Comparison of ENCODE assay signal across 15 cellular contexts in the genomic region with DNA sequence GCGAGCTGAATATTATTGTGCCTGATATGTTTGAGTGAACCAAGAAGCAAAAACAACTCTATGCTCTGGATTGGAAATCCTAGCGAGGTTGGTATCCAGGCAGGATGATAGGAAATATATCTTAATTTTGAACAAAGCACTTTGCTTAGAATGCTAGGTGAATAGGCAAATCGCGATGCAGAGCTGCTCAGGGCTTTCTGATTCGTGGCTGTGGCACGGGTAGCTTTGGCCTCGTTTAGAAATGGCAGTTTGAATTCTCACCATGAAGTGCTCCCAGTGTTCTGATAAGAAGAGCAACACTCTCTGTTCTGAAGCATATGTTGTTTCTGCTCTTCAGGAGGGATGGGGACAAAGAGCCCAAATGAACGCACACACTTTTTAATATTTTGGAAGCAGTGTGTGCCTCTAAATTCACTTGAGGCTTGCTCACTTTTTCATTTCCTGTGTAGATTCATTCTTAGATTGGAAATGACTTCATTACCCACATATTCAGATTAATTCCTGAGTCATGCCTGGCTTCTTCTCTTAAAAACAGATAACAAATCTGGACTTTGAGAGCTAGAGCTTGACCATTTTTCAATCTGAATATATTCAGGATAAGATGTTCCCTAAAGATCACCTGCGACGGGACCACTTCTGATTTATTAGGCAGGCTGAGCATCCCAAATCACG.
DNase-seq lines count a peak whose midpoint lies in the region; FAIRE-seq and TF ChIP-seq lines count a peak whose summit lies in the region.
"Had no signal": no experiment of that assay in that cellular context is flagged by ENCODE, and none has a peak within 500 bp of the region (broad histone marks: within the 10 kb centered on the region; RNA-seq: fewer than 3 reads in every experiment).

No MANE protein-coding gene starts in this region.

- H4K8ac ChIP-seq in mesenchymal stem cell (ENCODE audit: low read length): no peak overlapping the region

- in situ Hi-C loops in astrocyte of the spinal cord (cut with HindIII; ENCODE audit: low sequenced_read_pairs): no loop called here

- peak overlapping the region in 1 of 2 experiments; percentile 33 for H3K18ac ChIP-seq in mesenchymal stem cell (ENCODE audit: low read depth in 1 of 2, low read length in 2 of 2)

- H3K14ac ChIP-seq in mesenchymal stem cell (ENCODE audit: low read length in 2 of 2): no peak overlapping the region

- peaks cover 6% of the 10 kb centered on the region for H3K27me3 Mint-ChIP-seq in endodermal cell (ENCODE audit: insufficient read depth)

- H2BK5ac ChIP-seq in mesenchymal stem cell (ENCODE audit: low read depth, low read length, poor library complexity, severe bottlenecking): no peak overlapping the region

- H3K27me3 ChIP-seq in mesenchymal stem cell (ENCODE audit: control insufficient read depth in 1 of 2, insufficient read depth in 1 of 2, low read length in 2 of 2): no peaks in the 10 kb centered on the region
- H3K27me3 ChIP-seq in endodermal cell (ENCODE audit: control insufficient read depth, insufficient read depth, low read length, poor library complexity, severe bottlenecking): no peaks in the 10 kb centered on the region
- H3K27me3 ChIP-seq: heart left ventricle, neutrophil had no signal

- H2BK12ac ChIP-seq in mesenchymal stem cell (ENCODE audit: low read length in 2 of 2): no peak overlapping the region

- H3K9ac ChIP-seq in mesenchymal stem cell (ENCODE audit: low read length): peak overlapping the region; percentile 82
- H3K9ac ChIP-seq in endodermal cell (ENCODE audit: extremely low read depth, low read length, poor library complexity, severe bottlenecking): no peak overlapping the region

- H3K4me3 Mint-ChIP-seq in endodermal cell: no peak overlapping the region
- H3K4me3 Mint-ChIP-seq: CD8-positive, alpha-beta T cell had no signal

- no peak for FAIRE-seq in HTR-8/SVneo (lab: Jason Lieb, UNC)

- no peak overlapping the region for H2BK15ac ChIP-seq in mesenchymal stem cell (ENCODE audit: low read depth, poor library complexity, severe bottlenecking)

- H3K79me1 ChIP-seq in mesenchymal stem cell (replicated peaks; ENCODE audit: low read length, poor library complexity, severe bottlenecking): no peaks in the 10 kb centered on the region

- no peaks in the 10 kb centered on the region for H3K9me3 ChIP-seq in mesenchymal stem cell (ENCODE audit: control insufficient read depth, low read length)
- no peaks in the 10 kb centered on the region for H3K9me3 ChIP-seq in endodermal cell (ENCODE audit: control insufficient read depth, low read length)
- H3K9me3 ChIP-seq: lower lobe of right lung, neutrophil had no signal

- H2AK5ac ChIP-seq in mesenchymal stem cell (ENCODE audit: low read length, severe bottlenecking): no peak overlapping the region

- H3K4me3 ChIP-seq in astrocyte of the spinal cord (ENCODE audit: low read depth, low read length): no peak overlapping the region
- H3K4me3 ChIP-seq in mesenchymal stem cell (ENCODE audit: insufficient read depth in 1 of 2, low read depth in 1 of 2, low read length in 2 of 2): peak overlapping the region in 1 of 2 experiments; percentile 36
- no peak overlapping the region for H3K4me3 ChIP-seq in endodermal cell (ENCODE audit: low read length)
- H3K4me3 ChIP-seq: heart left ventricle, lower lobe of right lung had no signal

- H2BK120ac ChIP-seq in mesenchymal stem cell (ENCODE audit: low read depth, low read length): no peak overlapping the region

- WGBS in mesenchymal stem cell: 68% methylated on average over 10 of the region's 11 CpGs
- 90 to 95% methylated on average over 11 of the region's 11 CpGs for WGBS in endodermal cell (ENCODE audit: insufficient coverage in 1 of 2, insufficient read length in 1 of 2), 2 experiments

- no peak overlapping the region for H3K23ac ChIP-seq in mesenchymal stem cell (ENCODE audit: low read length in 2 of 2)

- no peak overlapping the region for H3K27ac ChIP-seq in mesenchymal stem cell (ENCODE audit: low read length, poor library complexity, severe bottlenecking)
- no peak overlapping the region for H3K27ac ChIP-seq in endodermal cell (ENCODE audit: low read depth, low read length)
- H3K27ac ChIP-seq: heart left ventricle, lower lobe of right lung, neutrophil had no signal

- H3K4ac ChIP-seq in mesenchymal stem cell (ENCODE audit: low read depth in 1 of 2, low read length in 2 of 2): no peak overlapping the region

- TF ChIP-seq CTCF in astrocyte of the spinal cord (IDR thresholded peaks at IDR 0.05; ENCODE audit: low read depth, low read length) (no peak), endodermal cell (conservative IDR thresholded peaks at IDR 0.05) (no peak)

- no peak overlapping the region for H3K4me2 ChIP-seq in mesenchymal stem cell (ENCODE audit: low read length, poor library complexity, severe bottlenecking)

- no peaks in the 10 kb centered on the region for H3K36me3 ChIP-seq in mesenchymal stem cell (ENCODE audit: control insufficient read depth in 1 of 2, insufficient read depth in 2 of 2, low read depth in 1 of 2, low read length in 2 of 2)
- H3K36me3 ChIP-seq in endodermal cell (ENCODE audit: control insufficient read depth, insufficient read depth, low read length): no peaks in the 10 kb centered on the region
- H3K36me3 ChIP-seq: heart left ventricle, lower lobe of right lung, neutrophil had no signal

- no peaks in the 10 kb centered on the region for H3K4me1 Mint-ChIP-seq in endodermal cell

- H2AFZ ChIP-seq in mesenchymal stem cell (ENCODE audit: low read depth, low read length): no peak overlapping the region

- DNase-seq in AG08396 (ENCODE audit: low spot score) (peak; percentile 31), HTR-8/SVneo (ENCODE audit: insufficient read length, low spot score) (peak; percentile 25), astrocyte of the spinal cord (ENCODE audit: low read depth, low spot score) (peak; percentile 66), mesenchymal stem cell (peak; percentile 35), GOT3 (lab: John Stamatoyannopoulos, UW) (no peak), cerebellar nuclear complex (lab: John Stamatoyannopoulos, UW) (no peak), NCI-H82 (lab: John Stamatoyannopoulos, UW) (no peak), endodermal cell (no peak)
- DNase-seq: activated naive CD4-positive, alpha-beta T cell treated with Interleukin-2 at 50 U/mL for 16 hours; CD8-positive, alpha-beta T cell; dermis blood vessel endothelial cell; heart left ventricle; lower lobe of right lung; NCI-H1417 treated with DMSO at 0.1 percent for 48 hours had no signal

- H3K4me1 ChIP-seq in mesenchymal stem cell (ENCODE audit: control insufficient read depth, insufficient read depth, low read depth, low read length) (no peaks in the 10 kb centered on the region), endodermal cell (ENCODE audit: control insufficient read depth, insufficient read depth, low read length) (no peaks in the 10 kb centered on the region)

- no peak overlapping the region for H3K27ac Mint-ChIP-seq in endodermal cell
- H3K27ac Mint-ChIP-seq: CD8-positive, alpha-beta T cell had no signal

- H3K36me3 Mint-ChIP-seq in endodermal cell (ENCODE audit: low read depth): no peaks in the 10 kb centered on the region
- H3K36me3 Mint-ChIP-seq: CD8-positive, alpha-beta T cell had no signal

- peaks cover 16% of the 10 kb centered on the region for H3K9me3 Mint-ChIP-seq in endodermal cell

- no peak overlapping the region for H4K91ac ChIP-seq in mesenchymal stem cell (ENCODE audit: low read length)

Comparison
In these comparisons a context has a peak if more than half of its experiments do, and no peak if none do; other contexts are left out.
1. DNase-seq: peak in AG08396 (single experiment), HTR-8/SVneo (single experiment), astrocyte of the spinal cord (single experiment) and mesenchymal stem cell (single experiment); none in GOT3 (single experiment), cerebellar nuclear complex (0 of 2), NCI-H82 (single experiment) and endodermal cell (single experiment).